ENCODE assay signal across 8 cellular contexts in genomic region chr10:8050561-8051108, GRCh38. TPM values are rescaled to one million over a fixed set of nuclear protein-coding genes. Genes with fewer than 3 reads are reported as not detected.
DNase-seq lines count a peak whose midpoint lies in the region; ATAC-seq and TF ChIP-seq lines count a peak whose summit lies in the region.

No MANE protein-coding gene starts in this region.

- peaks cover 73% of the 10 kb centered on the region for H3K4me1 ChIP-seq in CD4-positive, alpha-beta memory T cell (ENCODE audit: insufficient read depth, low read length)
- H3K4me1 ChIP-seq in effector memory CD4-positive, alpha-beta T cell (ENCODE audit: control insufficient read depth, insufficient read depth, low read length, poor library complexity, severe bottlenecking), result peaks cover 69% of the 10 kb centered on the region

- intact Hi-C loops in CD4-positive, alpha-beta memory T cell (cut with micrococcal nuclease), result loop anchor here (5.0 kb wide), 1 partner anchor 962 kb away; no protein-coding TSS in a partner anchor

- H3K9me3 Mint-ChIP-seq in CD4-positive, alpha-beta memory T cell, result peaks cover 0 to 16% (median 0%) of the 10 kb centered on the region in 8 donors
- H3K9me3 Mint-ChIP-seq in nephron progenitor cell, result no peaks in the 10 kb centered on the region

- peak overlapping the region; percentile 65 to 85 (median 76) for H3K4me3 Mint-ChIP-seq in CD4-positive, alpha-beta memory T cell
- peak overlapping the region; percentile 78 for H3K4me3 Mint-ChIP-seq in nephron progenitor cell

- H3K4me1 Mint-ChIP-seq in CD4-positive, alpha-beta memory T cell, result peaks cover 27 to 73% (median 42%) of the 10 kb centered on the region in 4 donors
- H3K4me1 Mint-ChIP-seq in nephron progenitor cell, result peaks cover 64% of the 10 kb centered on the region

- peak in 4 of 5 donors; percentile 41 to 58 (median 52) for DNase-seq in CD4-positive, alpha-beta memory T cell
- DNase-seq in LHCN-M2 (ENCODE audit: low read depth) (peak; percentile 19), nephron progenitor cell (peak; percentile 70), cerebellar cortex (ENCODE audit: low spot score) (no peak), GM19238 (ENCODE audit: insufficient read length, low spot score) (no peak), A172 (ENCODE audit: low spot score) (no peak)
- peak in 1 of 3 donors; percentile 4 for DNase-seq in effector memory CD4-positive, alpha-beta T cell

- peaks cover 3 to 25% of the 10 kb centered on the region in 2 donors for H3K36me3 Mint-ChIP-seq in CD4-positive, alpha-beta memory T cell
- no peaks in the 10 kb centered on the region for H3K36me3 Mint-ChIP-seq in nephron progenitor cell (ENCODE audit: low read depth)

- POLR2A ChIA-PET in CD4-positive, alpha-beta memory T cell (lab: Charles Lee; ENCODE audit: partially characterized antibody), result interaction anchor here (0.6 to 4.5 kb wide), 7 partner anchors 9 to 281 kb away, joined by 3 to 43 read pairs (median 5); no protein-coding TSS in a partner anchor

- H3K27ac Mint-ChIP-seq in CD4-positive, alpha-beta memory T cell, result peak overlapping the region in 3 of 7 donors; percentile 30 to 72 (median 35)
- no peak overlapping the region for H3K27ac Mint-ChIP-seq in nephron progenitor cell

- no peaks in the 10 kb centered on the region for H3K9me3 ChIP-seq in CD4-positive, alpha-beta memory T cell (ENCODE audit: control insufficient read depth in 1 of 2, low read length in 2 of 2)
- no peaks in the 10 kb centered on the region for H3K9me3 ChIP-seq in effector memory CD4-positive, alpha-beta T cell (ENCODE audit: control insufficient read depth, low read length)

- CTCF ChIA-PET in CD4-positive, alpha-beta memory T cell (lab: Charles Lee; ENCODE audit: partially characterized antibody), result interaction anchor here (1.0 kb wide), 1 partner anchor 16 kb away, joined by 3 read pairs; no protein-coding TSS in a partner anchor

- TF ChIP-seq CTCF in nephron progenitor cell (IDR thresholded peaks at IDR 0.05), result no peak

- H3K4me3 ChIP-seq in CD4-positive, alpha-beta memory T cell (ENCODE audit: low read length in 2 of 2), result peak overlapping the region in 1 of 2 donors; percentile 46
- peak overlapping the region; percentile 57 for H3K4me3 ChIP-seq in effector memory CD4-positive, alpha-beta T cell (ENCODE audit: insufficient read depth, low read depth, low read length, poor library complexity, severe bottlenecking)

- H3K27me3 Mint-ChIP-seq in CD4-positive, alpha-beta memory T cell, result peaks cover 46 to 52% of the 10 kb centered on the region in 2 donors
- H3K27me3 Mint-ChIP-seq in nephron progenitor cell (ENCODE audit: low read depth, poor library complexity), result peaks cover 96% of the 10 kb centered on the region

- no peak overlapping the region for H3K27ac ChIP-seq in CD4-positive, alpha-beta memory T cell (ENCODE audit: low read depth, low read length)
- no peak overlapping the region for H3K27ac ChIP-seq in effector memory CD4-positive, alpha-beta T cell (ENCODE audit: insufficient read depth, low read length, poor library complexity, severe bottlenecking)

- no peaks in the 10 kb centered on the region for H3K36me3 ChIP-seq in CD4-positive, alpha-beta memory T cell (ENCODE audit: insufficient read depth, low read length)
- peaks cover 6% of the 10 kb centered on the region for H3K36me3 ChIP-seq in effector memory CD4-positive, alpha-beta T cell (ENCODE audit: control insufficient read depth, insufficient read depth, low read length)

- H3K27me3 ChIP-seq in CD4-positive, alpha-beta memory T cell (ENCODE audit: insufficient read depth, low read length), result peaks cover 66% of the 10 kb centered on the region
- peaks cover 73% of the 10 kb centered on the region for H3K27me3 ChIP-seq in effector memory CD4-positive, alpha-beta T cell (replicated peaks; ENCODE audit: control insufficient read depth, insufficient read depth, low read length, poor library complexity, severe bottlenecking)

- ATAC-seq in HG03139 (IDR thresholded peaks at IDR 0.05; ENCODE audit: unreplicated experiment), result no peak

RNA-seq across cellular contexts. Expression of gene GATA3, which starts 3.9 kb away (rescaled TPM):
- 10 to 100 TPM; 61.9 to 63.8 TPM for total RNA-seq in CD4-positive, alpha-beta memory T cell
- polyA plus RNA-seq in CD4-positive, alpha-beta memory T cell, result 10 to 100 TPM; 64.8 to 79.7 TPM
- total RNA-seq in LHCN-M2 (2014; rRNA removed), result not detected in 2 replicates
- polyA plus RNA-seq in LHCN-M2 (2012), result 0.06 TPM
- total RNA-seq in A172 (2014; rRNA removed; shearing (Covaris generic)), result 0.12 and 0.46 TPM in 2 replicates

Comparison
In these comparisons a context has a peak if more than half of its experiments do, and no peak if none do; other contexts are left out.
1. DNase-seq: peak in CD4-positive, alpha-beta memory T cell (4 of 5), LHCN-M2 (single experiment) and nephron progenitor cell (single experiment); none in cerebellar cortex (single experiment), GM19238 (single experiment) and A172 (single experiment).
2. RNA of gene GATA3, which starts 3.9 kb away (total RNA-seq): 61.9 to 63.8 TPM in CD4-positive, alpha-beta memory T cell; 0.12 to 0.46 TPM in A172 and not detected in LHCN-M2; every median in the first group is over 10 times any median in the second.